In genomic region chr2:96501471-96501874, GRCh38 we compare ENCODE assay signal across 12 cellular contexts. TPM values are rescaled to one million over a fixed set of nuclear protein-coding genes. Genes with fewer than 3 reads are reported as not detected.
DNase-seq lines count a peak whose midpoint lies in the region; ATAC-seq and TF ChIP-seq lines count a peak whose summit lies in the region.
"Had no signal": no experiment of that assay in that cellular context is flagged by ENCODE, and none has a peak within 500 bp of the region (broad histone marks: within the 10 kb centered on the region; RNA-seq: fewer than 3 reads in every experiment).

No MANE protein-coding gene starts in this region.

- peaks cover 0 to 7% of the 10 kb centered on the region in 2 donors for H3K27me3 Mint-ChIP-seq in effector memory CD8-positive, alpha-beta T cell
- no peaks in the 10 kb centered on the region for H3K27me3 Mint-ChIP-seq in progenitor cell of endocrine pancreas

- H3K9me3 Mint-ChIP-seq in effector memory CD8-positive, alpha-beta T cell, result no peaks in the 10 kb centered on the region
- H3K9me3 Mint-ChIP-seq in progenitor cell of endocrine pancreas (ENCODE audit: low read depth), result no peaks in the 10 kb centered on the region
- H3K9me3 Mint-ChIP-seq: HFFc6 had no signal

- H3K4me3 ChIP-seq in BLaER1 (no peak overlapping the region), ovary (no peak overlapping the region)
- H3K4me3 ChIP-seq: tibial artery had no signal

- H3K4me3 Mint-ChIP-seq in effector memory CD8-positive, alpha-beta T cell, result no peak overlapping the region
- H3K4me3 Mint-ChIP-seq in progenitor cell of endocrine pancreas (ENCODE audit: low read depth), result no peak overlapping the region
- H3K4me3 Mint-ChIP-seq: HFFc6 had no signal

- H3K36me3 ChIP-seq in BLaER1 (no peaks in the 10 kb centered on the region), ovary (no peaks in the 10 kb centered on the region)
- H3K36me3 ChIP-seq: tibial artery had no signal

- H3K27me3 ChIP-seq in BLaER1, result no peaks in the 10 kb centered on the region
- H3K27me3 ChIP-seq in ovary, result no peaks in the 10 kb centered on the region

- TF ChIP-seq EP300 in ovary (IDR thresholded peaks at IDR 0.05), result no peak

- peak overlapping the region; percentile 66 for H3K4me2 ChIP-seq in BLaER1

- no peak for TF ChIP-seq POLR2A in ovary (IDR thresholded peaks at IDR 0.05)

- no peaks in the 10 kb centered on the region for H3K9me3 ChIP-seq in BLaER1
- H3K9me3 ChIP-seq in ovary, result no peaks in the 10 kb centered on the region
- H3K9me3 ChIP-seq: tibial artery had no signal

- no peaks in the 10 kb centered on the region for H4K20me1 ChIP-seq in BLaER1

- no peaks in the 10 kb centered on the region for H3K36me3 Mint-ChIP-seq in effector memory CD8-positive, alpha-beta T cell (ENCODE audit: insufficient read depth)
- no peaks in the 10 kb centered on the region for H3K36me3 Mint-ChIP-seq in progenitor cell of endocrine pancreas (ENCODE audit: insufficient read depth)

- peaks cover 0 to 4% of the 10 kb centered on the region in 2 donors for H3K4me1 Mint-ChIP-seq in effector memory CD8-positive, alpha-beta T cell (ENCODE audit: low read depth in 2 of 2)
- peaks cover 17% of the 10 kb centered on the region for H3K4me1 Mint-ChIP-seq in progenitor cell of endocrine pancreas (ENCODE audit: low read depth)

- H3K27ac ChIP-seq in BLaER1 (peak overlapping the region; percentile 15), ovary (no peak overlapping the region)
- H3K27ac ChIP-seq: C4-2B, tibial artery had no signal

- DNase-seq in effector memory CD8-positive, alpha-beta T cell, result no peak
- DNase-seq in posterior vena cava (ENCODE audit: low spot score) (no peak), progenitor cell of endocrine pancreas (ENCODE audit: low spot score, unreplicated experiment) (no peak), ovary (no peak)
- DNase-seq: HFFc6, NCI-H526 treated with DMSO at 0.1 percent for 48 hours had no signal

- peak; percentile 62 for ATAC-seq in GM18511 (IDR thresholded peaks at IDR 0.05; ENCODE audit: unreplicated experiment)
- peak; percentile 45 for ATAC-seq in HG03378 (IDR thresholded peaks at IDR 0.05; ENCODE audit: unreplicated experiment)
- ATAC-seq in effector memory CD8-positive, alpha-beta T cell (replicated peaks), result peak; percentile 68
- no peak for ATAC-seq in HG02973 (IDR thresholded peaks at IDR 0.05; ENCODE audit: unreplicated experiment)

- H3K4me1 ChIP-seq in BLaER1, result peaks cover 44% of the 10 kb centered on the region
- H3K4me1 ChIP-seq in ovary (ENCODE audit: insufficient read depth), result peaks cover 4% of the 10 kb centered on the region

- H3K9ac ChIP-seq in BLaER1, result 0 out of 2 replicates have a peak overlapping the region, but pooled peaks have one; percentile 7

- WGBS in ovary, 3 donors, result 45 to 64% (median 49%) methylated on average over 2 of the region's 2 CpGs

- intact Hi-C loops in posterior vena cava (cut with DNase I), result no loop called here
- intact Hi-C loops in ovary (cut with DNase I), result loop anchor here in 3 of 4 donors (5.0 to 10.0 kb wide), 3 partner anchors 94 to 497 kb away; partner anchors contain the start of gene ASTL (in 1 of the 3)

- TF ChIP-seq CTCF in progenitor cell of endocrine pancreas (IDR thresholded peaks at IDR 0.05; ENCODE audit: unreplicated experiment) (no peak), ovary (IDR thresholded peaks at IDR 0.05) (no peak)

- no peak overlapping the region for H3K27ac Mint-ChIP-seq in effector memory CD8-positive, alpha-beta T cell
- H3K27ac Mint-ChIP-seq in progenitor cell of endocrine pancreas, result no peak overlapping the region
- H3K27ac Mint-ChIP-seq: HFFc6 had no signal

RNA-seq across cellular contexts. Expression of gene NEURL3, which starts 3.7 kb away (rescaled TPM):
- total RNA-seq in posterior vena cava (under 1 TPM in 1 of 2 donors, not detected in 1; 0.14 TPM), progenitor cell of endocrine pancreas (0.78 and 0.86 TPM in 2 replicates), ovary (not detected)
- under 1 TPM in 1 of 2 donors, not detected in 1; 0.06 TPM for polyA plus RNA-seq in ovary
- total RNA-seq: HFFc6 had no signal

RNA-seq across cellular contexts. Expression of gene ARID5A, which starts 35.1 kb away (rescaled TPM):
- total RNA-seq in posterior vena cava (100 to 1,000 TPM in 1 of 2 donors, 10 to 100 TPM in 1; 67.4 to 179 TPM), progenitor cell of endocrine pancreas (7.1 and 7.7 TPM in 2 replicates), ovary (10 to 100 TPM; 11.7 to 46.1 (median 17.1) TPM)
- polyA plus RNA-seq in ovary, result 10 to 100 TPM in 1 of 2 donors, 1 to 10 TPM in 1; 1.5 to 24.4 TPM

Comparison
In these comparisons a context has a peak if more than half of its experiments do, and no peak if none do; other contexts are left out.
1. intact Hi-C loops: an anchor here in ovary (5.0 to 10.0 kb wide); none called in posterior vena cava.